7 cellular contexts compared by ENCODE assay signal in the genomic region with DNA sequence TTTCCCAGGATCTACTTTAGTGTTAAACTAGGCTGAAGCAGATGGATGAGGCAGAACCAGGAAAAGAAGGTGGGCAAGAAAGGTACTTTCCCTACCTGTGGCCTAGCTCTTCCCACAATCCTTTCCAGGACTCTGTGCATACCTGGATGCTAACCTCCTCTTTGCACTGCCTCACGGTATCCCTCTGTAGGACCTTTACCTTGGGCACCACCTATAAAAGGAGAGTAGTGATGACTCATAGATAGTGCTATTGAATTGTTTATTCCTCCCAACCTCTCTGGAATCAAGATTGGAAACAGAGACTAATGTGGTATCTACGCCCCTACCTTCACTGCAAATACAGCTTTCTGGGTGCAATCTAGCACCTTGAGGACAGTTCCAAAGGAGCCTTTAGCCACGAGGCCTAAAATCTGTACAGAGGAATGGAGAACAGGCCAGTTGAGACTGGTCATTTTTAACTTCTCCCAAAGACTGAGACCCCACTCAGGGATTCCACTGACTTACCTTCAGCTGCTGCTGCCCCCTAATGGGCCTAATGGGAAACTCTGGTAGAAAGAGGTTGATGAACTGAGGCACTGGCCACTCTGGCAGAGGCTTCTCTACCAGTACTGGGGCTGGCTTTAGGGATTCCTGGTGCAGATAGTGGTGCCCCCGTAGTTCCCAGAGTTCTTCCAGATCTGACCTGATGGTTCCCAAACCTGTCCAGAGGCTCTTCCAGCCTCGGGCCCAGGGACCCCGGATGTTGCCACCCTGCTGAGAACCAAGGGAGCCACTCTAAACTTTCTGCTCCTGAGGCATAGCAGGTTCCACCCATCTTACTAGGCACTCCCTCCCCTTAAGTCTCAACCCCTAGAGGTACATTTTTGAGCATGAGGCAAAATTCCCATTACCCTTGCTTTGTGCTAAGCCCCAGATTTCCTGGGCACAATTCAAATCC. TPM values are rescaled to one million over a fixed set of nuclear protein-coding genes. Genes with fewer than 3 reads are reported as not detected.
DNase-seq lines count a peak whose midpoint lies in the region; ATAC-seq and TF ChIP-seq lines count a peak whose summit lies in the region.

No MANE protein-coding gene starts in this region.

- H3K4me1 ChIP-seq in MM.1S (ENCODE audit: low read length): no peaks in the 10 kb centered on the region

- no peak overlapping the region for H3K4me3 Mint-ChIP-seq in activated T-cell treated with anti-CD3 and anti-CD28 coated beads, Interleukin-2, amount 50 U/mL, for 72 hours

- H3K4me2 ChIP-seq in MM.1S (ENCODE audit: low read depth, low read length): no peak overlapping the region

- H3K27ac ChIP-seq in MM.1S (ENCODE audit: low read length): no peak overlapping the region

- no peaks in the 10 kb centered on the region for H3K9me2 ChIP-seq in MM.1S (replicated peaks; ENCODE audit: insufficient read depth, low read length)

- no peaks in the 10 kb centered on the region for H3K9me3 ChIP-seq in MM.1S (replicated peaks; ENCODE audit: insufficient read depth, low read length)

- H3K4me3 ChIP-seq in MM.1S (ENCODE audit: low read length): no peak overlapping the region
- H3K4me3 ChIP-seq in fibroblast of pulmonary artery (replicated peaks; ENCODE audit: low read depth, low read length): no peak overlapping the region

- H3F3A ChIP-seq in MM.1S (ENCODE audit: insufficient read depth, low read length): no peaks in the 10 kb centered on the region; the same call in 1 of the 2 replicates

- no peaks in the 10 kb centered on the region for H3K27me3 ChIP-seq in MM.1S (replicated peaks; ENCODE audit: insufficient read depth, low read length)

- no peak overlapping the region for H3K9ac ChIP-seq in MM.1S (ENCODE audit: low read length)

- H3K36me3 ChIP-seq in MM.1S (replicated peaks; ENCODE audit: insufficient read depth, low read length): peaks cover 24% of the 10 kb centered on the region

- no peaks in the 10 kb centered on the region for H3K9me3 Mint-ChIP-seq in activated T-cell treated with anti-CD3 and anti-CD28 coated beads, Interleukin-2, amount 50 U/mL, for 72 hours

- peaks cover 4% of the 10 kb centered on the region for H3K4me1 Mint-ChIP-seq in activated T-cell treated with anti-CD3 and anti-CD28 coated beads, Interleukin-2, amount 50 U/mL, for 72 hours (ENCODE audit: low read depth)

- H3K27ac Mint-ChIP-seq in activated T-cell treated with anti-CD3 and anti-CD28 coated beads, Interleukin-2, amount 50 U/mL, for 72 hours: no peak overlapping the region

- H3K27me3 Mint-ChIP-seq in activated T-cell treated with anti-CD3 and anti-CD28 coated beads, Interleukin-2, amount 50 U/mL, for 72 hours (ENCODE audit: low read depth): no peaks in the 10 kb centered on the region

- DNase-seq in ELR (ENCODE audit: low read depth) (peak; percentile 60), MM.1S (peak; percentile 27), fibroblast of pulmonary artery (ENCODE audit: low read depth) (peak; percentile 54), non-pigmented ciliary epithelial cell (ENCODE audit: low read depth) (peak; percentile 4), amniotic stem cell (lab: John Stamatoyannopoulos, UW) (no peak)
- peak; percentile 27 to 38 for DNase-seq in activated T-cell treated with anti-CD3 and anti-CD28 coated beads, Interleukin-2, amount 50 U/mL, for 72 hours

- TF ChIP-seq CTCF in MM.1S (IDR thresholded peaks at IDR 0.05; ENCODE audit: low read length) (peak; percentile 65), fibroblast of pulmonary artery (IDR thresholded peaks at IDR 0.05; ENCODE audit: low read length, missing control alignments) (peak; percentile 82)

- ATAC-seq in activated T-cell treated with anti-CD3 and anti-CD28 coated beads, Interleukin-2, amount 50 U/mL, for 72 hours (replicated peaks in 1 of 2): peak; percentile 41 to 47
- ATAC-seq in GM21447 (IDR thresholded peaks at IDR 0.05; ENCODE audit: unreplicated experiment): no peak

- no peaks in the 10 kb centered on the region for H4K20me1 ChIP-seq in MM.1S (ENCODE audit: insufficient read depth, low read length)

- H3K36me3 Mint-ChIP-seq in activated T-cell treated with anti-CD3 and anti-CD28 coated beads, Interleukin-2, amount 50 U/mL, for 72 hours (ENCODE audit: insufficient read depth in 2 of 2): peaks cover 3 to 22% of the 10 kb centered on the region in 2 donors

- H2AFZ ChIP-seq in MM.1S (ENCODE audit: low read length): no peak overlapping the region

- H3K79me2 ChIP-seq in MM.1S (ENCODE audit: low read length): no peaks in the 10 kb centered on the region

RNA-seq across cellular contexts. Expression of gene RSKR, which starts 0.8 kb away (rescaled TPM):
- total RNA-seq in activated T-cell treated with anti-CD3 and anti-CD28 coated beads, Interleukin-2, amount 50 U/mL, for 72 hours: 10 to 100 TPM; 25.1 to 33.4 TPM

RNA-seq across cellular contexts. Expression of gene SPAG5, which starts 14.4 kb away (rescaled TPM):
- 100 to 1,000 TPM; 134 to 141 TPM for total RNA-seq in activated T-cell treated with anti-CD3 and anti-CD28 coated beads, Interleukin-2, amount 50 U/mL, for 72 hours

RNA-seq across cellular contexts. Expression of gene BLTP2, which starts 31.8 kb away (rescaled TPM):
- total RNA-seq in activated T-cell treated with anti-CD3 and anti-CD28 coated beads, Interleukin-2, amount 50 U/mL, for 72 hours: 100 to 1,000 TPM; 109 TPM

RNA-seq across cellular contexts. Expression of gene ALDOC, which starts 36.5 kb away (rescaled TPM):
- total RNA-seq in activated T-cell treated with anti-CD3 and anti-CD28 coated beads, Interleukin-2, amount 50 U/mL, for 72 hours: 10 to 100 TPM; 23.1 to 40.0 TPM

RNA-seq across cellular contexts. Expression of gene PIGS, which starts 41.9 kb away (rescaled TPM):
- 10 to 100 TPM; 46.3 to 53.5 TPM for total RNA-seq in activated T-cell treated with anti-CD3 and anti-CD28 coated beads, Interleukin-2, amount 50 U/mL, for 72 hours
